ENCODE assay signal across 8 cellular contexts in the genomic region with DNA sequence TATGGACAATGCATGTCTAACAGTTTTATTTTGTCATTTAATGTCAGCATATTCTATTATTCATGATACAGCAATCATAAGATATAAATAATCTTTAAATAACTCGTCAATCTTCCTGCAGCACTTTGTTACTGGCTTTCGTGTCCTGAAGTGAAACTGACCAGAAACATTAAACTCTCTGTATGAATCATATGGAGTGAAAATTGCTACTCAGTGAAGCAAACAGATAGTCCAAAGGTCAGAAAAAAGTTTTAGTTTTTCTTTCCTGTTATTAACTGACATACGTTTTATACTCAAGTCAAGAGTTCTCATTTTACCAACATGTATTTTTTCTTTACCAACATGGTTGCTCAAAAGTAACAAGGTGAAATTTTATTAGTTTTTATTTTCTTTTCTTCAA.
A peak's percentile ranks its signal among the peaks of the same experiment; 100 is the strongest.
DNase-seq lines count a peak whose midpoint lies in the region; ATAC-seq and TF ChIP-seq lines count a peak whose summit lies in the region.

No MANE protein-coding gene starts in this region.

- intact Hi-C loops in Caco-2 (cut with micrococcal nuclease; ENCODE audit: unreplicated experiment) (no loop called here), uterus (cut with DNase I; ENCODE audit: low total_unique reads) (no loop called here)

- ATAC-seq in GM19372 (IDR thresholded peaks at IDR 0.05; ENCODE audit: low read depth, unreplicated experiment) (peak; percentile 84), HG02970 (IDR thresholded peaks at IDR 0.05; ENCODE audit: low FRiP score, unreplicated experiment) (peak; percentile 95)

- no peak for TF ChIP-seq POLR2A in uterus (IDR thresholded peaks at IDR 0.05)

- H3K36me3 Mint-ChIP-seq in Caco-2 (ENCODE audit: insufficient read depth, unreplicated experiment): no peaks in the 10 kb centered on the region

- no peaks in the 10 kb centered on the region for H3K27me3 Mint-ChIP-seq in Caco-2 (ENCODE audit: insufficient read depth, unreplicated experiment)

- H3K27ac ChIP-seq in uterus (no peak overlapping the region), caudate nucleus (ENCODE audit: low read depth, low read length) (no peak overlapping the region)

- H3K4me3 ChIP-seq in Caco-2 (ENCODE audit: low read depth, low read length) (no peak overlapping the region), uterus (no peak overlapping the region)

- H3K36me3 ChIP-seq in Caco-2 (ENCODE audit: control insufficient read depth, insufficient read depth, low read length) (no peaks in the 10 kb centered on the region), uterus (no peaks in the 10 kb centered on the region)

- H3K9me3 ChIP-seq in Caco-2 (no peaks in the 10 kb centered on the region), uterus (no peaks in the 10 kb centered on the region)

- POLR2A ChIA-PET in Caco-2 (lab: Charles Lee): no interaction called here

- in situ Hi-C loops in ACHN (cut with HindIII; ENCODE audit: low pct_ligation_motif_present, low pct_unique_long_range_greater_than_20kb, low sequenced_read_pairs) (no loop called here), SK-MEL-5 (cut with HindIII; ENCODE audit: low pct_unique_long_range_greater_than_20kb, low sequenced_read_pairs) (no loop called here)

- peaks cover 15% of the 10 kb centered on the region for H3K4me1 Mint-ChIP-seq in Caco-2 (ENCODE audit: low read depth, unreplicated experiment)

- H3K4me1 ChIP-seq in Caco-2 (peaks cover 18% of the 10 kb centered on the region), uterus (no peaks in the 10 kb centered on the region)

- H3K9me3 Mint-ChIP-seq in Caco-2 (ENCODE audit: unreplicated experiment): no peaks in the 10 kb centered on the region

- H3K27ac Mint-ChIP-seq in Caco-2 (ENCODE audit: unreplicated experiment): no peak overlapping the region

- CTCF ChIA-PET in Caco-2 (lab: Charles Lee): no interaction called here

- H3K27me3 ChIP-seq in Caco-2 (replicated peaks; ENCODE audit: control insufficient read depth, insufficient read depth, low read length) (no peaks in the 10 kb centered on the region), uterus (no peaks in the 10 kb centered on the region)

- H3K4me3 Mint-ChIP-seq in Caco-2 (ENCODE audit: unreplicated experiment): no peak overlapping the region

- DNase-seq in ACHN (peak; percentile 85), SK-MEL-5 (ENCODE audit: low read depth, low spot score) (peak; percentile 2), Caco-2 (no peak), ureter (ENCODE audit: low spot score) (no peak), uterus (no peak), caudate nucleus (lab: John Stamatoyannopoulos, UW) (no peak)

- BruUV-seq in Caco-2 (replicated peaks; lab: Mats Ljungman, UMichigan): no TSS peak

- TF ChIP-seq CTCF in Caco-2 (IDR thresholded peaks at IDR 0.05; ENCODE audit: insufficient read depth in 1 of 2, low read depth in 1 of 2, low read length in 1 of 2, severe bottlenecking in 1 of 2, unreplicated experiment in 1 of 2): no peak
- TF ChIP-seq CTCF in uterus (IDR thresholded peaks at IDR 0.05): no peak

Comparison
In these comparisons a context has a peak if more than half of its experiments do, and no peak if none do; other contexts are left out.
1. DNase-seq: peak in ACHN (single experiment) and SK-MEL-5 (single experiment); none in Caco-2 (0 of 2), ureter (single experiment), uterus (0 of 2) and caudate nucleus (0 of 61).